16 cellular contexts compared by ENCODE assay signal in genomic region chr5:140284013-140284412, GRCh38. TPM values are rescaled to one million over a fixed set of nuclear protein-coding genes. Genes with fewer than 3 reads are reported as not detected.
A peak's percentile ranks its signal among the peaks of the same experiment; 100 is the strongest.
DNase-seq lines count a peak whose midpoint lies in the region; ATAC-seq and TF ChIP-seq lines count a peak whose summit lies in the region.
"Had no signal": no experiment of that assay in that cellular context is flagged by ENCODE, and none has a peak within 500 bp of the region (broad histone marks: within the 10 kb centered on the region; RNA-seq: fewer than 3 reads in every experiment).

No MANE protein-coding gene starts in this region.

- peak overlapping the region; percentile 41 for H3K27ac Mint-ChIP-seq in T-helper 17 cell

- H3K36me3 ChIP-seq in DOHH2 (ENCODE audit: control insufficient read depth, low read length) (no peaks in the 10 kb centered on the region), HEK293 (ENCODE audit: control insufficient read depth in 2 of 2, insufficient read depth in 1 of 2, low read length in 2 of 2) (no peaks in the 10 kb centered on the region; a peak in 2 of 3 replicates), gastrocnemius medialis (no peaks in the 10 kb centered on the region), suprapubic skin (peaks cover 7% of the 10 kb centered on the region)

- H3K4me2 ChIP-seq in DOHH2 (ENCODE audit: low read length), result peak overlapping the region; percentile 82
- H3K4me2 ChIP-seq: PC-9 had no signal

- no peaks in the 10 kb centered on the region for H4K20me1 ChIP-seq in DOHH2 (ENCODE audit: control insufficient read depth, insufficient read depth, low read depth, low read length)

- H3K27me3 ChIP-seq in DOHH2 (ENCODE audit: control insufficient read depth, low read length) (no peaks in the 10 kb centered on the region), gastrocnemius medialis (no peaks in the 10 kb centered on the region), suprapubic skin (no peaks in the 10 kb centered on the region)
- H3K27me3 ChIP-seq: SJSA1 had no signal

- CTCF ChIA-PET in HEK293 (lab: Yijun Ruan, JAX), result no interaction called here

- TF ChIP-seq CTCF in DOHH2 (IDR thresholded peaks at IDR 0.05; ENCODE audit: low read depth, low read length, poor library complexity, severe bottlenecking), result no peak
- TF ChIP-seq CTCF in HEK293 (tag by site-specific recombination; IDR thresholded peaks at IDR 0.05), result no peak
- TF ChIP-seq CTCF in gastrocnemius medialis (IDR thresholded peaks at IDR 0.05 in 4 of 5, conservative IDR thresholded peaks at IDR 0.05 in 1 of 5), result no peak
- TF ChIP-seq CTCF in suprapubic skin (IDR thresholded peaks at IDR 0.05), result no peak

- peak overlapping the region; percentile 68 for H3K4me3 ChIP-seq in DOHH2 (ENCODE audit: low read length)
- H3K4me3 ChIP-seq in HEK293 (ENCODE audit: low read depth, low read length), result no peak overlapping the region
- no peak overlapping the region for H3K4me3 ChIP-seq in gastrocnemius medialis
- H3K4me3 ChIP-seq in suprapubic skin, result no peak overlapping the region
- H3K4me3 ChIP-seq: PC-9, SJSA1 had no signal

- no peaks in the 10 kb centered on the region for H3K27me3 Mint-ChIP-seq in T-helper 17 cell
- H3K27me3 Mint-ChIP-seq: CD4-positive, alpha-beta memory T cell had no signal

- H3K9me3 ChIP-seq in DOHH2 (ENCODE audit: control insufficient read depth, insufficient read depth, low read length) (no peaks in the 10 kb centered on the region), HEK293 (ENCODE audit: control insufficient read depth, insufficient read depth, low read depth, low read length) (no peaks in the 10 kb centered on the region), T-helper 17 cell (ENCODE audit: control insufficient read depth, low read length, poor library complexity, severe bottlenecking) (no peaks in the 10 kb centered on the region), gastrocnemius medialis (no peaks in the 10 kb centered on the region), suprapubic skin (no peaks in the 10 kb centered on the region)
- H3K9me3 ChIP-seq: SJSA1 had no signal

- DNase-seq in T-helper 17 cell, result no peak
- no peak for DNase-seq in gastrocnemius medialis
- DNase-seq in NCI-H446 (lab: John Stamatoyannopoulos, UW), result no peak
- DNase-seq in LoVo (ENCODE audit: low spot score), result no peak
- DNase-seq in suprapubic skin (ENCODE audit: low spot score in 2 of 2), result no peak
- DNase-seq: CD4-positive, alpha-beta memory T cell; H7; IMR-90; Kasumi-1; NCI-H1105; NCI-H2081; NCI-H748 treated with DMSO at 0.1 percent for 48 hours; PC-9 had no signal

- no peak overlapping the region for H3K4me3 Mint-ChIP-seq in T-helper 17 cell
- H3K4me3 Mint-ChIP-seq: CD4-positive, alpha-beta memory T cell had no signal

- peaks cover 16% of the 10 kb centered on the region for H3K4me1 Mint-ChIP-seq in T-helper 17 cell

- peaks cover 46% of the 10 kb centered on the region for H3K79me2 ChIP-seq in DOHH2 (ENCODE audit: control insufficient read depth, low read length)

- H3K27ac ChIP-seq in DOHH2 (ENCODE audit: low read depth, low read length) (peak overlapping the region; percentile 79), HEK293 (ENCODE audit: extremely low read depth, low read depth, low read length) (no peak overlapping the region), gastrocnemius medialis (peak overlapping the region in 3 of 4 donors; percentile 8 to 31 (median 17)), suprapubic skin (no peak overlapping the region)
- H3K27ac ChIP-seq: PC-9, SJSA1 had no signal

- H3F3A ChIP-seq in DOHH2 (ENCODE audit: control insufficient read depth, insufficient read depth), result peaks cover 10% of the 10 kb centered on the region

- intact Hi-C loops in gastrocnemius medialis (cut with DNase I; ENCODE audit: low total_unique reads), result loop anchor here (2.0 kb wide), 1 partner anchor 19 kb away; no protein-coding TSS in a partner anchor

- in situ Hi-C loops in gastrocnemius medialis (cut with MboI; ENCODE audit: low sequenced_read_pairs in 4 of 4), result no loop called here

- WGBS in suprapubic skin, result 92% methylated on average over 3 of the region's 3 CpGs

- TF ChIP-seq POLR2A in gastrocnemius medialis (IDR thresholded peaks at IDR 0.05) (no peak), suprapubic skin (IDR thresholded peaks at IDR 0.05) (no peak)

- no peak for TF ChIP-seq EP300 in suprapubic skin (IDR thresholded peaks at IDR 0.05)

- H3K36me3 Mint-ChIP-seq in T-helper 17 cell (ENCODE audit: low read depth), result peaks cover 2% of the 10 kb centered on the region

- no peak for ATAC-seq in T-helper 17 cell
- peak in 1 of 2 donors; percentile 23 for ATAC-seq in gastrocnemius medialis

- H3K9me2 ChIP-seq in DOHH2 (replicated peaks; ENCODE audit: control insufficient read depth, low read length), result no peaks in the 10 kb centered on the region

- POLR2A ChIA-PET in HEK293 (lab: Yijun Ruan, JAX), result no interaction called here

- H3K4me1 ChIP-seq in DOHH2 (ENCODE audit: control insufficient read depth, low read length), result peaks cover 41% of the 10 kb centered on the region
- 0 out of 2 replicates have a peak, but pooled peaks cover 2% of the 10 kb centered on the region for H3K4me1 ChIP-seq in HEK293 (ENCODE audit: control insufficient read depth, insufficient read depth, low read length)
- peaks cover 40 to 43% of the 10 kb centered on the region in 2 donors for H3K4me1 ChIP-seq in gastrocnemius medialis
- no peaks in the 10 kb centered on the region for H3K4me1 ChIP-seq in suprapubic skin

TF ChIP-seq in HEK293, 187 proteins besides CTCF, POLR2A, EP300 and RAD21:
- TF ChIP-seq, protein P1, sequence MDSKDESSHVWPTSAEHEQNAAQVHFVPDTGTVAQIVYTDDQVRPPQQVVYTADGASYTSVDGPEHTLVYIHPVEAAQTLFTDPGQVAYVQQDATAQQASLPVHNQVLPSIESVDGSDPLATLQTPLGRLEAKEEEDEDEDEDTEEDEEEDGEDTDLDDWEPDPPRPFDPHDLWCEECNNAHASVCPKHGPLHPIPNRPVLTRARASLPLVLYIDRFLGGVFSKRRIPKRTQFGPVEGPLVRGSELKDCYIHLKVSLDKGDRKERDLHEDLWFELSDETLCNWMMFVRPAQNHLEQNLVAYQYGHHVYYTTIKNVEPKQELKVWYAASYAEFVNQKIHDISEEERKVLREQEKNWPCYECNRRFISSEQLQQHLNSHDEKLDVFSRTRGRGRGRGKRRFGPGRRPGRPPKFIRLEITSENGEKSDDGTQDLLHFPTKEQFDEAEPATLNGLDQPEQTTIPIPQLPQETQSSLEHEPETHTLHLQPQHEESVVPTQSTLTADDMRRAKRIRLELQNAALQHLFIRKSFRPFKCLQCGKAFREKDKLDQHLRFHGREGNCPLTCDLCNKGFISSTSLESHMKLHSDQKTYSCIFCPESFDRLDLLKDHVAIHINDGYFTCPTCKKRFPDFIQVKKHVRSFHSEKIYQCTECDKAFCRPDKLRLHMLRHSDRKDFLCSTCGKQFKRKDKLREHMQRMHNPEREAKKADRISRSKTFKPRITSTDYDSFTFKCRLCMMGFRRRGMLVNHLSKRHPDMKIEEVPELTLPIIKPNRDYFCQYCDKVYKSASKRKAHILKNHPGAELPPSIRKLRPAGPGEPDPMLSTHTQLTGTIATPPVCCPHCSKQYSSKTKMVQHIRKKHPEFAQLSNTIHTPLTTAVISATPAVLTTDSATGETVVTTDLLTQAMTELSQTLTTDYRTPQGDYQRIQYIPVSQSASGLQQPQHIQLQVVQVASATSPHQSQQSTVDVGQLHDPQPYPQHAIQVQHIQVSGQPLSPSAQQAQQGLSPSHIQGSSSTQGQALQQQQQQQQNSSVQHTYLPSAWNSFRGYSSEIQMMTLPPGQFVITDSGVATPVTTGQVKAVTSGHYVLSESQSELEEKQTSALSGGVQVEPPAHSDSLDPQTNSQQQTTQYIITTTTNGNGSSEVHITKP (tag by site-specific recombination; IDR thresholded peaks at IDR 0.05), result peak; percentile 20; the same call in 1 of the 2 replicates
- TF ChIP-seq ZNF624 (tag by site-specific recombination; IDR thresholded peaks at IDR 0.05), result no peak

RNA-seq across cellular contexts. Expression of gene PFDN1, which starts 18.9 kb away (rescaled TPM):
- total RNA-seq in T-helper 17 cell (10 to 100 TPM; 33.4 to 35.2 TPM), gastrocnemius medialis (10 to 100 TPM; 47.9 to 81.0 (median 77.9) TPM), suprapubic skin (10 to 100 TPM; 58.7 to 91.7 (median 76.2) TPM)

Comparison
In these comparisons a context has a peak if more than half of its experiments do, and no peak if none do; other contexts are left out.
1. H3K27ac ChIP-seq: peak in DOHH2 (single experiment) and gastrocnemius medialis (3 of 4); none in HEK293 (single experiment) and suprapubic skin (single experiment).